ENCODE assay signal across 23 cellular contexts in the genomic region with DNA sequence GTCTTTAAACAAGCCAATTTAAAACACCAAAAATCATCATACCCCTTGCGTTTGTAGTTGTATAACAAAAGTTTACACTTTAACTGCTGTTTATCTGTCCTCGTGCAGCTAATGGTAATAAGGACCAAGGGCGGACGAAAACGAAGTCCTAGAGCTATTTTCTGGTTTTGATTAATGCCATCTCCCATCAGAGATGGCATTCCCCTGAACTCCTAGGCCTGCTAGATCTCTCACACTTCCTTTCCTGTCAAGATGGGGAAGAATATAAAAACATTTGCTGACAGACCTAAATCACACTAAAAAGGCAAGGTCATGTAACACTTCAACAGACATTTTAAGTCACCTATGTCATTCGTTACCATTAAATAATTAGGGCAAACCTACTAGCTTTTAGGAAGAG. TPM values are rescaled to one million over a fixed set of nuclear protein-coding genes. Genes with fewer than 3 reads are reported as not detected.
DNase-seq lines count a peak whose midpoint lies in the region; ATAC-seq, FAIRE-seq and TF ChIP-seq lines count a peak whose summit lies in the region.
"Had no signal": no experiment of that assay in that cellular context is flagged by ENCODE, and none has a peak within 500 bp of the region (broad histone marks: within the 10 kb centered on the region; RNA-seq: fewer than 3 reads in every experiment).

No MANE protein-coding gene starts in this region.

- no peaks in the 10 kb centered on the region for H3K27me3 Mint-ChIP-seq in natural killer cell (ENCODE audit: low read depth in 2 of 2)
- no peaks in the 10 kb centered on the region for H3K27me3 Mint-ChIP-seq in natural killer cell treated with Interleukin-12 subunit alpha and Interleukin-12 subunit beta and Interleukin-15 and Interleukin-18, amount 100 ng/mL, for 72 hours
- H3K27me3 Mint-ChIP-seq in effector memory CD8-positive, alpha-beta T cell = no peaks in the 10 kb centered on the region

- no peak for TF ChIP-seq CTCF in natural killer cell (IDR thresholded peaks at IDR 0.05)
- TF ChIP-seq CTCF in Panc1 (IDR thresholded peaks at IDR 0.05) = no peak
- no peak for TF ChIP-seq CTCF in coronary artery (IDR thresholded peaks at IDR 0.05)

- no peaks in the 10 kb centered on the region for H3K9me3 Mint-ChIP-seq in natural killer cell
- H3K9me3 Mint-ChIP-seq in natural killer cell treated with Interleukin-12 subunit alpha and Interleukin-12 subunit beta and Interleukin-15 and Interleukin-18, amount 100 ng/mL, for 72 hours = no peaks in the 10 kb centered on the region
- no peaks in the 10 kb centered on the region for H3K9me3 Mint-ChIP-seq in effector memory CD8-positive, alpha-beta T cell
- H3K9me3 Mint-ChIP-seq: CD8-positive, alpha-beta T cell had no signal

- CTCF ChIA-PET in Panc1 (lab: Charles Lee) = no interaction called here

- ATAC-seq in natural killer cell = no peak
- no peak for ATAC-seq in natural killer cell treated with Interleukin-12 subunit alpha and Interleukin-12 subunit beta and Interleukin-15 and Interleukin-18, amount 100 ng/mL, for 72 hours
- ATAC-seq in Panc1 = no peak
- ATAC-seq in effector memory CD8-positive, alpha-beta T cell (replicated peaks) = no peak
- ATAC-seq in GM19324 (IDR thresholded peaks at IDR 0.05; ENCODE audit: low FRiP score, unreplicated experiment) = no peak
- ATAC-seq: A549; CD8-positive, alpha-beta T cell had no signal

- H3K27me3 ChIP-seq in Panc1 (ENCODE audit: control insufficient read depth, insufficient read depth, low read length) = no peaks in the 10 kb centered on the region
- H3K27me3 ChIP-seq: BLaER1, MG63 had no signal

- H3K4me3 Mint-ChIP-seq in natural killer cell = no peak overlapping the region
- no peak overlapping the region for H3K4me3 Mint-ChIP-seq in natural killer cell treated with Interleukin-12 subunit alpha and Interleukin-12 subunit beta and Interleukin-15 and Interleukin-18, amount 100 ng/mL, for 72 hours
- H3K4me3 Mint-ChIP-seq in effector memory CD8-positive, alpha-beta T cell = no peak overlapping the region
- H3K4me3 Mint-ChIP-seq: CD8-positive, alpha-beta T cell had no signal

- H3K9me3 ChIP-seq in Panc1 (ENCODE audit: control insufficient read depth, insufficient read depth, low read depth, low read length) = no peaks in the 10 kb centered on the region
- H3K9me3 ChIP-seq: A549, BLaER1, MG63 had no signal

- H3K4me1 ChIP-seq in Panc1 (ENCODE audit: control insufficient read depth, insufficient read depth, low read length) = peaks cover 5% of the 10 kb centered on the region

- intact Hi-C loops in natural killer cell (cut with micrococcal nuclease) (no loop called here), Panc1 (cut with micrococcal nuclease; ENCODE audit: unreplicated experiment) (no loop called here)

- H3K4me3 ChIP-seq in Panc1 (ENCODE audit: low read depth in 2 of 2, low read length in 2 of 2) = no peak overlapping the region
- H3K4me3 ChIP-seq in coronary artery = no peak overlapping the region
- H3K4me3 ChIP-seq: A549, BLaER1, MG63 had no signal

- H3K36me3 ChIP-seq in Panc1 (ENCODE audit: control insufficient read depth, insufficient read depth, low read length) = peaks cover 47% of the 10 kb centered on the region

- peak overlapping the region; percentile 5 to 18 for H3K27ac Mint-ChIP-seq in natural killer cell
- H3K27ac Mint-ChIP-seq in natural killer cell treated with Interleukin-12 subunit alpha and Interleukin-12 subunit beta and Interleukin-15 and Interleukin-18, amount 100 ng/mL, for 72 hours = peak overlapping the region in 1 of 2 donors; percentile 35
- peak overlapping the region; percentile 5 to 31 for H3K27ac Mint-ChIP-seq in effector memory CD8-positive, alpha-beta T cell

- TSS peak; percentile 31 for BruUV-seq in Panc1 (replicated peaks; lab: Mats Ljungman, UMichigan)

- H3K27ac ChIP-seq in Panc1 (ENCODE audit: low read length) (no peak overlapping the region), coronary artery (no peak overlapping the region)
- H3K27ac ChIP-seq: A549, BLaER1, RWPE1 had no signal

- H3K36me3 Mint-ChIP-seq in natural killer cell = peaks cover 16% of the 10 kb centered on the region
- peaks cover 32% of the 10 kb centered on the region for H3K36me3 Mint-ChIP-seq in natural killer cell treated with Interleukin-12 subunit alpha and Interleukin-12 subunit beta and Interleukin-15 and Interleukin-18, amount 100 ng/mL, for 72 hours
- H3K36me3 Mint-ChIP-seq in effector memory CD8-positive, alpha-beta T cell (ENCODE audit: insufficient read depth) = peaks cover 85% of the 10 kb centered on the region

- peaks cover 17% of the 10 kb centered on the region in 2 donors for H3K4me1 Mint-ChIP-seq in natural killer cell
- peaks cover 22 to 24% of the 10 kb centered on the region in 2 donors for H3K4me1 Mint-ChIP-seq in natural killer cell treated with Interleukin-12 subunit alpha and Interleukin-12 subunit beta and Interleukin-15 and Interleukin-18, amount 100 ng/mL, for 72 hours (ENCODE audit: low read depth in 2 of 2)
- peaks cover 19 to 25% of the 10 kb centered on the region in 2 donors for H3K4me1 Mint-ChIP-seq in effector memory CD8-positive, alpha-beta T cell (ENCODE audit: low read depth in 2 of 2)

- in situ Hi-C loops in Panc1 (cut with HindIII; ENCODE audit: low pct_unique_long_range_greater_than_20kb, low sequenced_read_pairs) = no loop called here

- FAIRE-seq in urothelium cell line (lab: Jason Lieb, UNC) = no peak
- FAIRE-seq: A549, GM12891 had no signal

- DNase-seq in natural killer cell = no peak
- no peak for DNase-seq in natural killer cell treated with Interleukin-12 subunit alpha and Interleukin-12 subunit beta and Interleukin-15 and Interleukin-18, amount 100 ng/mL, for 72 hours (ENCODE audit: low spot score)
- no peak for DNase-seq in Panc1 (ENCODE audit: low read depth, low spot score)
- DNase-seq in effector memory CD8-positive, alpha-beta T cell = no peak
- DNase-seq in urothelium cell line (ENCODE audit: low spot score) = no peak
- DNase-seq in coronary artery (ENCODE audit: low spot score) = no peak
- DNase-seq in MV-4-11 (lab: John Stamatoyannopoulos, UW) = no peak
- DNase-seq: CD8-positive, alpha-beta T cell; DMS53; EL; GOT3; MG63; NCI-H1092 treated with DMSO at 0.1 percent for 48 hours; NCI-H1694; NCI-H2081 treated with DMSO at 0.1 percent for 48 hours; NCI-H510A; NCI-H748 treated with DMSO at 0.1 percent for 48 hours; NK-92 treated with Interleukin-12 subunit alpha and Interleukin-12 subunit beta, amount 100 ng/mL, for 24 hours had no signal

- POLR2A ChIA-PET in Panc1 (lab: Charles Lee) = interaction anchor here (0.7 kb wide), 1 partner anchor 400 kb away, joined by 3 read pairs; no protein-coding TSS in a partner anchor

RNA-seq across cellular contexts. Expression of a gene that starts 9.5 kb away (rescaled TPM):
- total RNA-seq in natural killer cell = 10 to 100 TPM; 79.5 to 89.7 (median 80.9) TPM
- 100 to 1,000 TPM; 105 to 152 TPM for total RNA-seq in natural killer cell treated with Interleukin-12 subunit alpha and Interleukin-12 subunit beta and Interleukin-15 and Interleukin-18, amount 100 ng/mL, for 72 hours
- 177 TPM for total RNA-seq in Panc1 (2021; ENCODE audit: unreplicated experiment)
- polyA plus RNA-seq in Panc1 (2012; ENCODE audit: insufficient read length) = 93.0 TPM
